ENCODE assay signal across 27 cellular contexts in genomic region chr1:160332516-160332915, GRCh38. TPM values are rescaled to one million over a fixed set of nuclear protein-coding genes. Genes with fewer than 3 reads are reported as not detected.
"Had no signal": no experiment of that assay in that cellular context is flagged by ENCODE, and none has a peak within 500 bp of the region (broad histone marks: within the 10 kb centered on the region; RNA-seq: fewer than 3 reads in every experiment).

No MANE protein-coding gene starts in this region.

- H3K27me3 ChIP-seq: MG63, Peyer's patch, SJCRH30 had no signal

- H3K9me3 ChIP-seq: MG63, Peyer's patch, SJCRH30, SK-N-SH had no signal

- H3K4me3 ChIP-seq: MG63, Peyer's patch, SJCRH30 had no signal

- H3K9me2 ChIP-seq: SK-N-SH had no signal

- DNase-seq: activated CD4-positive, alpha-beta memory T cell treated with anti-CD3 and anti-CD28 coated beads, Interleukin-2, amount 10 ng/mL, durations not matched to agents 7 days and 5 days; activated CD4-positive, alpha-beta T cell treated with anti-CD3 and anti-CD28 coated beads for 36 hours; activated CD4-positive, alpha-beta T cell treated with anti-CD3 and anti-CD28 coated beads, Interleukin-2, amount 50 U/mL, for 1 hour; activated naive CD8-positive, alpha-beta T cell treated with anti-CD3 and anti-CD28 coated beads, Interleukin-2, amount 50 U/mL, for 24 hours; activated T-cell treated with anti-CD3 and anti-CD28 coated beads for 4 hours; amniotic stem cell; MG63; MV-4-11; NCI-H1092 treated with DMSO at 0.1 percent for 48 hours; NCI-H1417 treated with DMSO at 0.1 percent for 48 hours; NCI-H1694; NCI-H2029; NCI-H345; NCI-H510A; NCI-H69; NK-92 treated with Interleukin-12 subunit alpha and Interleukin-12 subunit beta, amount 100 ng/mL, for 24 hours; OCI-M1; Peyer's patch; Right ventricle myocardium superior; SJCRH30; SK-N-SH; T-helper 1 cell; WERI-Rb-1 had no signal

- ATAC-seq: activated CD4-positive, alpha-beta T cell treated with anti-CD3 and anti-CD28 coated beads for 36 hours; activated naive CD4-positive, alpha-beta T cell treated with anti-CD3 and anti-CD28 coated beads, Interleukin-2, amount 50 U/mL, for 72 hours; activated naive CD8-positive, alpha-beta T cell treated with anti-CD3 and anti-CD28 coated beads, Interleukin-2, amount 50 U/mL, for 24 hours had no signal

- H3K9ac ChIP-seq: KMS-11, SK-N-SH had no signal

- FAIRE-seq: astrocyte had no signal

- H3K4me1 ChIP-seq: Peyer's patch, SJCRH30 had no signal

- H3K4me2 ChIP-seq: KMS-11, SK-N-SH had no signal

- H3K27ac ChIP-seq: KMS-11, Peyer's patch, RWPE1, SJCRH30, WERI-Rb-1 had no signal

RNA-seq across cellular contexts. Expression of gene NHLH1, which starts 34.4 kb away (rescaled TPM):
- total RNA-seq: Right ventricle myocardium superior had no signal
